In genomic region chr9:35152926-35153325, GRCh38 we compare ENCODE assay signal across 15 cellular contexts. TPM values are rescaled to one million over a fixed set of nuclear protein-coding genes. Genes with fewer than 3 reads are reported as not detected.
A peak's percentile ranks its signal among the peaks of the same experiment; 100 is the strongest.
DNase-seq lines count a peak whose midpoint lies in the region; ATAC-seq and TF ChIP-seq lines count a peak whose summit lies in the region.
"Had no signal": no experiment of that assay in that cellular context is flagged by ENCODE, and none has a peak within 500 bp of the region (broad histone marks: within the 10 kb centered on the region; RNA-seq: fewer than 3 reads in every experiment).

No MANE protein-coding gene starts in this region.

- ATAC-seq in esophagus mucosa (peak; percentile 86), HG03439 (IDR thresholded peaks at IDR 0.05; ENCODE audit: unreplicated experiment) (no peak)
- ATAC-seq: CD8-positive, alpha-beta T cell had no signal

- no peak overlapping the region for H3K4me3 ChIP-seq in epithelial cell of esophagus (ENCODE audit: low read length)
- H3K4me3 ChIP-seq: BLaER1 had no signal

- DNase-seq in epithelial cell of esophagus (ENCODE audit: low read depth) (peak; percentile 48), C1 segment of cervical spinal cord (lab: John Stamatoyannopoulos, UW) (no peak), erythroblast (lab: John Stamatoyannopoulos, UW) (no peak)
- DNase-seq: 8988T; ACHN; BE2C; Caco-2; Calu3; CD4-positive, alpha-beta T cell; CD8-positive, alpha-beta T cell; DMS79 treated with DMSO at 0.1 percent for 48 hours; GF-D8 had no signal

- no peak for TF ChIP-seq POLR2A in erythroblast (IDR thresholded peaks at IDR 0.05; ENCODE audit: low read length)

- no peak for TF ChIP-seq CTCF in epithelial cell of esophagus (IDR thresholded peaks at IDR 0.05; ENCODE audit: insufficient read depth, low read depth, low read length, missing control alignments)

RNA-seq across cellular contexts. Expression of gene UNC13B, which starts 8.9 kb away (rescaled TPM):
- 31.0 TPM for total RNA-seq in esophagus mucosa

RNA-seq across cellular contexts. Expression of gene ATOSB, which starts 37.3 kb away (rescaled TPM):
- 22.7 TPM for total RNA-seq in esophagus mucosa

RNA-seq across cellular contexts. Expression of gene STOML2, which starts 50.0 kb away (rescaled TPM):
- total RNA-seq in esophagus mucosa, result 126 TPM

RNA-seq across cellular contexts. Expression of gene PIGO, which starts 56.5 kb away (rescaled TPM):
- total RNA-seq in esophagus mucosa, result 22.8 TPM
